In genomic region chr17:80774643-80775281, GRCh38 we compare ENCODE assay signal across 13 cellular contexts.
DNase-seq lines count a peak whose midpoint lies in the region; FAIRE-seq and TF ChIP-seq lines count a peak whose summit lies in the region.
"Had no signal": no experiment of that assay in that cellular context is flagged by ENCODE, and none has a peak within 500 bp of the region (broad histone marks: within the 10 kb centered on the region; RNA-seq: fewer than 3 reads in every experiment).

No MANE protein-coding gene starts in this region.

- no peaks in the 10 kb centered on the region for H3K27me3 Mint-ChIP-seq in activated naive CD4-positive, alpha-beta T cell treated with anti-CD3 and anti-CD28 coated beads, Interleukin-2, amount 50 U/mL, for 24 hours
- H3K27me3 Mint-ChIP-seq in glutamatergic neuron (ENCODE audit: unreplicated experiment) = peaks cover 1% of the 10 kb centered on the region

- no peak overlapping the region for H2AFZ ChIP-seq in mammary epithelial cell (ENCODE audit: low read depth, low read length)

- POLR2A ChIA-PET in RWPE1 (lab: Yijun Ruan, JAX; ENCODE audit: low non-redundant PET) = no interaction called here

- peak overlapping the region; percentile 97 for H3K27ac Mint-ChIP-seq in activated naive CD4-positive, alpha-beta T cell treated with anti-CD3 and anti-CD28 coated beads, Interleukin-2, amount 50 U/mL, for 24 hours
- peak overlapping the region; percentile 67 for H3K27ac Mint-ChIP-seq in glutamatergic neuron (ENCODE audit: unreplicated experiment)
- H3K27ac Mint-ChIP-seq: dendritic cell treated with granulocyte-macrophage colony-stimulating factor and Interleukin-4, amounts not matched to agents 40 ng/mL and 50 ng/mL, for 4 days had no signal

- BruUV-seq in mammary epithelial cell (replicated peaks; lab: Mats Ljungman, UMichigan) = no TSS peak

- H3K36me3 ChIP-seq in kidney (ENCODE audit: control insufficient read depth in 1 of 2, insufficient read depth in 2 of 2, low read length in 2 of 2) (peaks cover 2 to 4% of the 10 kb centered on the region in 2 donors), mammary epithelial cell (ENCODE audit: insufficient read depth, low read length) (no peaks in the 10 kb centered on the region)

- in situ Hi-C loops in mammary epithelial cell (cut with MboI; ENCODE audit: low sequenced_read_pairs in 2 of 2) = no loop called here

- H3K9ac ChIP-seq in kidney (ENCODE audit: low read length in 2 of 2) = no peak overlapping the region
- H3K9ac ChIP-seq in mammary epithelial cell (ENCODE audit: insufficient read depth, low read length) = no peak overlapping the region

- peak overlapping the region; percentile 43 for H3K27ac ChIP-seq in RWPE1
- no peak overlapping the region for H3K27ac ChIP-seq in kidney (ENCODE audit: low read depth in 2 of 2, low read length in 2 of 2)
- no peak overlapping the region for H3K27ac ChIP-seq in mammary epithelial cell (ENCODE audit: insufficient read depth, low read depth, low read length)
- H3K27ac ChIP-seq: C4-2B, upper lobe of left lung had no signal

- 87% methylated on average over 21 of the region's 21 CpGs for WGBS in mammary epithelial cell (ENCODE audit: low coverage, missing lambda C conversion rate)

- no peaks in the 10 kb centered on the region for H3K27me3 ChIP-seq in mammary epithelial cell (ENCODE audit: insufficient read depth, low read length)
- H3K27me3 ChIP-seq: upper lobe of left lung had no signal

- FAIRE-seq in kidney (lab: Jason Lieb, UNC) = no peak

- H3K4me2 ChIP-seq in mammary epithelial cell (ENCODE audit: insufficient read depth, low read depth, low read length) = no peak overlapping the region

- dilution Hi-C loops in mammary epithelial cell (cut with HindIII; ENCODE audit: low sequenced_read_pairs) = no loop called here

- no peaks in the 10 kb centered on the region for H3K9me3 Mint-ChIP-seq in activated naive CD4-positive, alpha-beta T cell treated with anti-CD3 and anti-CD28 coated beads, Interleukin-2, amount 50 U/mL, for 24 hours
- peaks cover 8% of the 10 kb centered on the region for H3K9me3 Mint-ChIP-seq in glutamatergic neuron (ENCODE audit: unreplicated experiment)
- H3K9me3 Mint-ChIP-seq: dendritic cell treated with granulocyte-macrophage colony-stimulating factor and Interleukin-4, amounts not matched to agents 40 ng/mL and 50 ng/mL, for 4 days had no signal

- H3K36me3 Mint-ChIP-seq in activated naive CD4-positive, alpha-beta T cell treated with anti-CD3 and anti-CD28 coated beads, Interleukin-2, amount 50 U/mL, for 24 hours = peaks cover 31% of the 10 kb centered on the region
- peaks cover 4% of the 10 kb centered on the region for H3K36me3 Mint-ChIP-seq in glutamatergic neuron (ENCODE audit: unreplicated experiment)

- H3K4me1 Mint-ChIP-seq in activated naive CD4-positive, alpha-beta T cell treated with anti-CD3 and anti-CD28 coated beads, Interleukin-2, amount 50 U/mL, for 24 hours = peaks cover 81% of the 10 kb centered on the region
- peaks cover 36% of the 10 kb centered on the region for H3K4me1 Mint-ChIP-seq in glutamatergic neuron (ENCODE audit: low read depth, unreplicated experiment)

- H3K4me3 ChIP-seq in kidney (ENCODE audit: low read length in 2 of 2) = no peak overlapping the region
- H3K4me3 ChIP-seq in mammary epithelial cell (replicated peaks in 1 of 3; ENCODE audit: insufficient read depth in 1 of 3, low read depth in 2 of 3, low read length in 3 of 3) = no peak overlapping the region
- H3K4me3 ChIP-seq: skin epidermis, upper lobe of left lung had no signal

- TF ChIP-seq CTCF in RWPE1 (conservative IDR thresholded peaks at IDR 0.05; ENCODE audit: low read depth) (no peak), glutamatergic neuron (IDR thresholded peaks at IDR 0.05; ENCODE audit: partially characterized antibody, unreplicated experiment) (no peak), kidney (IDR thresholded peaks at IDR 0.05; ENCODE audit: borderline replicate concordance, extremely low read depth, insufficient read depth) (no peak), mammary epithelial cell (conservative IDR thresholded peaks at IDR 0.05 in 1 of 2, IDR thresholded peaks at IDR 0.05 in 1 of 2; ENCODE audit: extremely low read depth in 1 of 2, insufficient read depth in 1 of 2, low read depth in 1 of 2, low read length in 2 of 2) (no peak)

- intact Hi-C loops in kidney (cut with DNase I) (no loop called here), mammary epithelial cell (cut with micrococcal nuclease) (no loop called here)

- no peak for DNase-seq in activated naive CD4-positive, alpha-beta T cell treated with anti-CD3 and anti-CD28 coated beads, Interleukin-2, amount 50 U/mL, for 16 hours
- DNase-seq in RWPE1 (ENCODE audit: low spot score) (no peak), glutamatergic neuron (no peak), SW 1271 (lab: John Stamatoyannopoulos, UW) (no peak), HCEC 1CT (no peak), kidney (no peak), mammary epithelial cell (no peak)
- DNase-seq: activated CD4-positive, CD25-positive, alpha-beta regulatory T cell treated with anti-CD3 and anti-CD28 coated beads, Interleukin-2, amount 50 U/mL, for 72 hours had no signal

- CTCF ChIA-PET in RWPE1 (lab: Yijun Ruan, JAX) (interaction anchor here (0.6 kb wide), 1 partner anchor 39 kb away, joined by 3 read pairs; no protein-coding TSS in a partner anchor), mammary epithelial cell (lab: Charles Lee; ENCODE audit: low non-redundant PET) (no interaction called here)

- no peaks in the 10 kb centered on the region for H4K20me1 ChIP-seq in mammary epithelial cell (ENCODE audit: insufficient read depth, low read length)

- peaks cover 0 to 2% of the 10 kb centered on the region in 2 donors for H3K4me1 ChIP-seq in kidney (ENCODE audit: control insufficient read depth in 1 of 2, insufficient read depth in 1 of 2, low read depth in 1 of 2, low read length in 2 of 2)
- H3K4me1 ChIP-seq in mammary epithelial cell (ENCODE audit: insufficient read depth, low read length) = no peaks in the 10 kb centered on the region

- H3K4me3 Mint-ChIP-seq in activated naive CD4-positive, alpha-beta T cell treated with anti-CD3 and anti-CD28 coated beads, Interleukin-2, amount 50 U/mL, for 24 hours = peak overlapping the region; percentile 74
- peak overlapping the region; percentile 54 for H3K4me3 Mint-ChIP-seq in glutamatergic neuron (ENCODE audit: unreplicated experiment)
- H3K4me3 Mint-ChIP-seq: dendritic cell treated with granulocyte-macrophage colony-stimulating factor and Interleukin-4, amounts not matched to agents 40 ng/mL and 50 ng/mL, for 4 days had no signal

- H3K79me2 ChIP-seq in mammary epithelial cell (ENCODE audit: insufficient read depth, low read length) = no peaks in the 10 kb centered on the region

- H3K9me3 ChIP-seq in kidney (ENCODE audit: control insufficient read depth in 1 of 2, low read length in 2 of 2) (no peaks in the 10 kb centered on the region), mammary epithelial cell (replicated peaks; ENCODE audit: insufficient read depth, low read length) (no peaks in the 10 kb centered on the region)
- H3K9me3 ChIP-seq: upper lobe of left lung had no signal
